In the genomic region with DNA sequence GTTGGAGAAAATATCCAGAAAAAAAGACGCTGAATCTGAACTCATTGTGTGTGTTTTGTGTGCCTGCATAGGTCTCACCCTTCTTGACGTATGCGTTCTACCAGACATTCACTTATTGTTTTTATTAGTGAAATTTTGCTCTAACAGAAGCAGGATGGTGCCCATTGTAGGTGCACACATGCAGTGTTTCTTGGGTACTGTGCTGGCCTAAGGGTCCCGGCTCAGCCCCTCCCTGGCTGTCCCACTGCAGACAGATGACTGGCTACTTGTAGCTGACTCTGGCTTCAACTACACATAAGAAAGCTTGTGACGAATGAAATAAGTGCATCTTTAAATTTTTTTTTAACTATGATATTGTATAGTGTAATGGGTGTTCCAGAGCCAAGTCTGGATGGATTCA, we compare ENCODE assay signal across 22 cellular contexts.
"Had no signal": no experiment of that assay in that cellular context is flagged by ENCODE, and none has a peak within 500 bp of the region (broad histone marks: within the 10 kb centered on the region; RNA-seq: fewer than 3 reads in every experiment).

No MANE protein-coding gene starts in this region.

- H3K27ac ChIP-seq: colonic mucosa, coronary artery, dorsolateral prefrontal cortex, epithelial cell of prostate, esophagus squamous epithelium, foreskin keratinocyte, gastrocnemius medialis, gastroesophageal sphincter, heart left ventricle, heart right ventricle had no signal

- H3K36me3 ChIP-seq: colonic mucosa, esophagus squamous epithelium, gastrocnemius medialis, gastroesophageal sphincter, heart left ventricle, heart right ventricle had no signal

- H3K4me3 ChIP-seq: colonic mucosa, coronary artery, dorsolateral prefrontal cortex, esophagus squamous epithelium, gastrocnemius medialis, gastroesophageal sphincter, heart left ventricle, heart right ventricle had no signal

- DNase-seq: colonic mucosa; cortex of kidney; dermis blood vessel endothelial cell; dorsolateral prefrontal cortex; effector CD4-positive, alpha-beta T cell; effector CD8-positive, alpha-beta T cell; effector memory CD4-positive, alpha-beta T cell; effector memory CD8-positive, alpha-beta T cell; endodermal cell; erythroblast; esophagus squamous epithelium; foreskin fibroblast; foreskin keratinocyte; foreskin melanocyte; gastrocnemius medialis; glutamatergic neuron; head of caudate nucleus; heart left ventricle; heart right ventricle had no signal

- H3K9me3 ChIP-seq: colonic mucosa, esophagus squamous epithelium, gastrocnemius medialis, gastroesophageal sphincter, heart left ventricle, heart right ventricle had no signal

- H3K4me1 ChIP-seq: colonic mucosa, esophagus squamous epithelium, foreskin keratinocyte, gastroesophageal sphincter had no signal

- H3K27me3 ChIP-seq: colonic mucosa, esophagus squamous epithelium, gastrocnemius medialis, gastroesophageal sphincter, heart left ventricle, heart right ventricle had no signal
